ENCODE assay signal across 8 cellular contexts in the genomic region with DNA sequence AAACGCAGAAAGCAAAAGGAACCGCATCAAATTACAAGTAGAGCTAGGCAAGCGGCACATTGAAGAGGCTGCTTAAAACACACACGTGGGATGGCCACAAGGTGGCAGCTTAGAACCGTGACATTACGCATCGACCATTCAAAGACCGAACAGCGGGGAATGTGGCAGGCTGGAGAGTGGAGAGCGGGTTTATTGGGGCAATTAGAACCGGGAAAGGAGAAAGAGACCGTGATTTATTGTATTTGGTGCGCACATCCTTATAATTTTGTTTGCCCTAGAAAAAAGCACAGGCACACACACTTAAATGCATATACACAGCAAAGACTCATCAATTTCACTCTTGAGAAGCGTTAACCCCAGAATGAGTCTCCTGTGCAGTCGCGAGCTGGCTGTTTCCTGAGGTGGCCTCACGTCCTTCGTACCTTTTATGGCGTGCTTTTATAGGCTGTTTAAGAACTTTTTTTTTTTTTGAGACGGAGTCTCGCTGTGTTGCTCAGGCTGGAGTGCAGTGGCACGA. TPM values are rescaled to one million over a fixed set of nuclear protein-coding genes. Genes with fewer than 3 reads are reported as not detected.
DNase-seq lines count a peak whose midpoint lies in the region; ATAC-seq and TF ChIP-seq lines count a peak whose summit lies in the region.

No MANE protein-coding gene starts in this region.

- 2% methylated on average over 22 of the region's 22 CpGs for WGBS in suprapubic skin

- no peaks in the 10 kb centered on the region for H4K20me1 ChIP-seq in Loucy (ENCODE audit: insufficient read depth, low read length, poor library complexity, severe bottlenecking)

- no peaks in the 10 kb centered on the region for H3K27me3 ChIP-seq in Loucy (ENCODE audit: insufficient read depth, low read length, poor library complexity, severe bottlenecking)
- H3K27me3 ChIP-seq in RWPE2 (ENCODE audit: insufficient read depth, poor library complexity, severe bottlenecking): no peaks in the 10 kb centered on the region
- no peaks in the 10 kb centered on the region for H3K27me3 ChIP-seq in suprapubic skin

- H3K79me2 ChIP-seq in Loucy (ENCODE audit: insufficient read depth, low read length): no peaks in the 10 kb centered on the region

- no peaks in the 10 kb centered on the region for H3F3A ChIP-seq in Loucy (ENCODE audit: low read depth)

- H3K4me2 ChIP-seq in Loucy (ENCODE audit: low read depth, low read length, poor library complexity, severe bottlenecking): peak overlapping the region; percentile 58

- peak; percentile 95 for ATAC-seq in RWPE2 (ENCODE audit: low read depth)

- peak overlapping the region; percentile 57 for H2AFZ ChIP-seq in Loucy (ENCODE audit: low read length)

- H3K36me3 ChIP-seq in Loucy (ENCODE audit: insufficient read depth, low read length) (no peaks in the 10 kb centered on the region), RWPE2 (ENCODE audit: low read depth) (no peaks in the 10 kb centered on the region), suprapubic skin (no peaks in the 10 kb centered on the region)

- TF ChIP-seq CTCF in Loucy (conservative IDR thresholded peaks at IDR 0.05; ENCODE audit: low read length) (peak; percentile 94), RWPE2 (IDR thresholded peaks at IDR 0.05; ENCODE audit: poor library complexity, severe bottlenecking) (peak; percentile 83), fibroblast of villous mesenchyme (IDR thresholded peaks at IDR 0.05; ENCODE audit: insufficient read depth, low read depth, low read length) (peak; percentile 88), suprapubic skin (IDR thresholded peaks at IDR 0.05) (peak; percentile 67 to 88)

- TF ChIP-seq EP300 in suprapubic skin (IDR thresholded peaks at IDR 0.05): no peak

- TF ChIP-seq POLR2A in suprapubic skin (IDR thresholded peaks at IDR 0.05): no peak

- peak; percentile 70 for DNase-seq in GDM1 (lab: John Stamatoyannopoulos, UW)
- peak; percentile 80 for DNase-seq in HCEC 1CT
- peak; percentile 70 for DNase-seq in RWPE2 (ENCODE audit: low spot score)
- DNase-seq in activated T-helper 9 cell treated with anti-CD3 and anti-CD28 coated beads, Interleukin-2, amount 50 U/mL, for 16 hours (ENCODE audit: low read depth): peak; percentile 37
- DNase-seq in fibroblast of villous mesenchyme (ENCODE audit: low read depth): peak; percentile 88
- peak; percentile 79 for DNase-seq in occipital lobe (lab: John Stamatoyannopoulos, UW)
- peak in 1 of 2 donors; percentile 78 for DNase-seq in suprapubic skin (ENCODE audit: low spot score in 2 of 2)

- peak overlapping the region; percentile 51 for H3K4me3 ChIP-seq in Loucy (ENCODE audit: low read length, poor library complexity, severe bottlenecking)
- H3K4me3 ChIP-seq in RWPE2 (ENCODE audit: severe bottlenecking): peak overlapping the region; percentile 0
- H3K4me3 ChIP-seq in fibroblast of villous mesenchyme (ENCODE audit: low read depth, low read length): peak overlapping the region; percentile 34
- H3K4me3 ChIP-seq in suprapubic skin: peak overlapping the region; percentile 20

- H3K9ac ChIP-seq in Loucy (ENCODE audit: low read depth, low read length, poor library complexity, severe bottlenecking): no peak overlapping the region

- H3K4me1 ChIP-seq in Loucy (ENCODE audit: insufficient read depth, low read length, poor library complexity, severe bottlenecking) (peaks cover 4% of the 10 kb centered on the region), RWPE2 (ENCODE audit: insufficient read depth, poor library complexity, severe bottlenecking) (no peaks in the 10 kb centered on the region), suprapubic skin (peaks cover 10% of the 10 kb centered on the region)

- H3K27ac ChIP-seq in RWPE2 (ENCODE audit: poor library complexity, severe bottlenecking): no peak overlapping the region
- H3K27ac ChIP-seq in suprapubic skin: no peak overlapping the region

- H3K9me2 ChIP-seq in Loucy (replicated peaks; ENCODE audit: low read depth, low read length): no peaks in the 10 kb centered on the region

- H3K9me3 ChIP-seq in Loucy (ENCODE audit: insufficient read depth, low read depth, low read length) (no peaks in the 10 kb centered on the region), RWPE2 (ENCODE audit: severe bottlenecking) (no peaks in the 10 kb centered on the region), suprapubic skin (no peaks in the 10 kb centered on the region)

RNA-seq across cellular contexts. Expression of a gene that starts 31.7 kb away (rescaled TPM):
- total RNA-seq in fibroblast of villous mesenchyme (under 0.01 and 0.64 TPM in 2 replicates), occipital lobe (0.78 TPM), suprapubic skin (not detected)

Comparison
In these comparisons a context has a peak if more than half of its experiments do, and no peak if none do; other contexts are left out.
1. H3K4me3 ChIP-seq: peak in every context shown above with its lines; median percentile 51 in Loucy; 34 in fibroblast of villous mesenchyme; 20 in suprapubic skin; 0 in RWPE2.